In genomic region chr4:151760713-151761661, GRCh38 we compare ENCODE assay signal across 8 cellular contexts.
A peak's percentile ranks its signal among the peaks of the same experiment; 100 is the strongest.
DNase-seq lines count a peak whose midpoint lies in the region; ATAC-seq and TF ChIP-seq lines count a peak whose summit lies in the region.

Gene GATB (minus strand): TSS chr4:151761007. CDS start chr4:151760982, 25 bp downstream.

- H3K27ac ChIP-seq in 22Rv1: peak within 1 kb of the TSS; percentile 48

- DNase-seq in NCI-H2081 (lab: John Stamatoyannopoulos, UW) (peak; percentile 93 to 96), T1000 (lab: John Stamatoyannopoulos, UW) (peak; percentile 85), astrocyte of the hippocampus (ENCODE audit: low read depth, low spot score) (peak; percentile 99), hippocampal formation (lab: John Stamatoyannopoulos, UW) (peak; percentile 96 to 98), retina (peak; percentile 95)

- ATAC-seq in GM18511 (IDR thresholded peaks at IDR 0.05; ENCODE audit: unreplicated experiment): peak; percentile 100
- peak; percentile 99 for ATAC-seq in HG03039 (IDR thresholded peaks at IDR 0.05; ENCODE audit: unreplicated experiment)

- TF ChIP-seq CTCF in 22Rv1 (IDR thresholded peaks at IDR 0.05): peak; percentile 68

Comparison
In these comparisons a context has a peak if more than half of its experiments do, and no peak if none do; other contexts are left out.
1. Peak in every context shown above with its lines: DNase-seq, ATAC-seq and H3K27ac ChIP-seq.